ENCODE assay signal across 13 cellular contexts in genomic region chr9:87194471-87194870, GRCh38.
DNase-seq lines count a peak whose midpoint lies in the region; ATAC-seq, FAIRE-seq and TF ChIP-seq lines count a peak whose summit lies in the region.
"Had no signal": no experiment of that assay in that cellular context is flagged by ENCODE, and none has a peak within 500 bp of the region (broad histone marks: within the 10 kb centered on the region; RNA-seq: fewer than 3 reads in every experiment).

No MANE protein-coding gene starts in this region.

- no peaks in the 10 kb centered on the region for H3K4me1 Mint-ChIP-seq in CD4-positive, alpha-beta T cell (ENCODE audit: low read depth)
- H3K4me1 Mint-ChIP-seq: B cell had no signal

- intact Hi-C loops in CD4-positive, alpha-beta T cell (cut with DNase I, micrococcal nuclease), result no loop called here

- H3K27ac Mint-ChIP-seq in CD4-positive, alpha-beta T cell, result no peak overlapping the region
- H3K27ac Mint-ChIP-seq: B cell had no signal

- CTCF ChIA-PET in CD4-positive, alpha-beta T cell (lab: Charles Lee), result no interaction called here

- H3K9me3 Mint-ChIP-seq in CD4-positive, alpha-beta T cell, result no peaks in the 10 kb centered on the region
- H3K9me3 Mint-ChIP-seq: activated T-cell treated with anti-CD3 and anti-CD28 coated beads, Interleukin-2, amount 50 U/mL, for 4 hours had no signal

- no peak overlapping the region for H3K4me3 Mint-ChIP-seq in CD4-positive, alpha-beta T cell
- H3K4me3 Mint-ChIP-seq: activated T-cell treated with anti-CD3 and anti-CD28 coated beads, Interleukin-2, amount 50 U/mL, for 4 hours; B cell had no signal

- FAIRE-seq in RCC 7860 (lab: Jason Lieb, UNC), result peak; percentile 92
- FAIRE-seq: H54 had no signal

- no peaks in the 10 kb centered on the region for H3K36me3 Mint-ChIP-seq in CD4-positive, alpha-beta T cell (ENCODE audit: low read depth)

- ATAC-seq in esophagus mucosa (peak; percentile 40), omental fat pad (ENCODE audit: low FRiP score) (peak; percentile 80), GM19324 (IDR thresholded peaks at IDR 0.05; ENCODE audit: low FRiP score, unreplicated experiment) (no peak), HG02759 (IDR thresholded peaks at IDR 0.05; ENCODE audit: unreplicated experiment) (no peak)
- no peak for ATAC-seq in CD4-positive, alpha-beta T cell (ENCODE audit: poor library complexity)
- ATAC-seq: activated T-cell treated with anti-CD3 and anti-CD28 coated beads, Interleukin-2, amount 50 U/mL, for 4 hours; heart left ventricle had no signal

- DNase-seq in AG08395 (ENCODE audit: low spot score) (peak; percentile 55), RCC 7860 (ENCODE audit: low spot score) (peak; percentile 87), omental fat pad (ENCODE audit: low spot score) (no peak), GM13976 (ENCODE audit: low spot score) (no peak)
- no peak for DNase-seq in CD4-positive, alpha-beta T cell
- DNase-seq: activated T-cell treated with anti-CD3 and anti-CD28 coated beads, Interleukin-2, amount 50 U/mL, for 4 hours; heart left ventricle had no signal

- in situ Hi-C loops in GM13976 (cut with MboI; ENCODE audit: low sequenced_read_pairs, unreplicated experiment), result no loop called here

- no peak for TF ChIP-seq CTCF in omental fat pad (IDR thresholded peaks at IDR 0.05)
- TF ChIP-seq CTCF in GM13976 (IDR thresholded peaks at IDR 0.05; ENCODE audit: borderline replicate concordance, control extremely low read depth, extremely low read depth, insufficient read depth, missing control alignments), result no peak
- no peak for TF ChIP-seq CTCF in CD4-positive, alpha-beta T cell (IDR thresholded peaks at IDR 0.05)

- H3K27ac ChIP-seq in CD4-positive, alpha-beta T cell (ENCODE audit: low read depth, low read length), result no peak overlapping the region
- H3K27ac ChIP-seq: VCaP had no signal

- peaks cover 40% of the 10 kb centered on the region for H3K27me3 Mint-ChIP-seq in CD4-positive, alpha-beta T cell

- H3K9me3 ChIP-seq in CD4-positive, alpha-beta T cell (ENCODE audit: control insufficient read depth, low read length), result no peaks in the 10 kb centered on the region
- H3K9me3 ChIP-seq: heart left ventricle had no signal

- POLR2A ChIA-PET in CD4-positive, alpha-beta T cell (lab: Charles Lee), result no interaction called here

- H3K27me3 ChIP-seq in CD4-positive, alpha-beta T cell (ENCODE audit: control insufficient read depth, insufficient read depth, low read length), result peaks cover 4% of the 10 kb centered on the region

Comparison
In these comparisons a context has a peak if more than half of its experiments do, and no peak if none do; other contexts are left out.
1. DNase-seq: peak in AG08395 (single experiment) and RCC 7860 (single experiment); none in omental fat pad (single experiment), GM13976 (single experiment) and CD4-positive, alpha-beta T cell (0 of 10).
2. ATAC-seq: peak in esophagus mucosa (single experiment) and omental fat pad (single experiment); none in GM19324 (single experiment), HG02759 (single experiment) and CD4-positive, alpha-beta T cell (single experiment).